ENCODE assay signal across 2 cellular contexts in genomic region chr3:130835483-130835882, GRCh38.
TF ChIP-seq lines count a peak whose summit lies in the region.

No MANE protein-coding gene starts in this region.

TF ChIP-seq in SK-N-SH treated with all-trans-retinoic acid at 6 μM for 48 hours, 23 proteins besides CTCF, POLR2A, EP300 and RAD21 (continued from another document):
- TF ChIP-seq POU6F1 (CRISPR knock-in tag; IDR thresholded peaks at IDR 0.05; ENCODE audit: borderline replicate concordance, low read depth) (no peak), RARB (CRISPR knock-in tag; IDR thresholded peaks at IDR 0.05) (no peak), ISL1 (CRISPR knock-in tag; IDR thresholded peaks at IDR 0.05) (peak; percentile 67)

TF ChIP-seq in SK-N-SH, 30 proteins besides CTCF, POLR2A, EP300 and RAD21 (continued from another document):
- no peak for TF ChIP-seq IRF3 (IDR thresholded peaks at IDR 0.05; ENCODE audit: low read depth, low read length)
- TF ChIP-seq NRF1 (IDR thresholded peaks at IDR 0.05; ENCODE audit: low read depth, low read length) = no peak
- TF ChIP-seq GATA2 (CRISPR knock-in tag; IDR thresholded peaks at IDR 0.05) = no peak
- TF ChIP-seq REST (IDR thresholded peaks at IDR 0.05; ENCODE audit: low read depth, low read length) = no peak
- TF ChIP-seq ZBTB33 (IDR thresholded peaks at IDR 0.05; ENCODE audit: borderline replicate concordance, low read depth) = no peak
- no peak for TF ChIP-seq POLR2AphosphoS5 (IDR thresholded peaks at IDR 0.05; ENCODE audit: low read depth, low read length)
- TF ChIP-seq USF2 (IDR thresholded peaks at IDR 0.05; ENCODE audit: borderline replicate concordance, low read depth, low read length) = no peak
- no peak for TF ChIP-seq RCOR1 (IDR thresholded peaks at IDR 0.05; ENCODE audit: low read length)
- no peak for TF ChIP-seq MAX (IDR thresholded peaks at IDR 0.05; ENCODE audit: low read depth)
- TF ChIP-seq NFIC (IDR thresholded peaks at IDR 0.05; ENCODE audit: borderline replicate concordance) = no peak
- no peak for TF ChIP-seq USF1 (IDR thresholded peaks at IDR 0.05; ENCODE audit: borderline replicate concordance, low read depth)
- no peak for TF ChIP-seq FOXJ3 (CRISPR knock-in tag; IDR thresholded peaks at IDR 0.05)
- TF ChIP-seq EZH2phosphoT487 (IDR thresholded peaks at IDR 0.05; ENCODE audit: borderline replicate concordance, low read depth) = no peak
- TF ChIP-seq PBX3 (IDR thresholded peaks at IDR 0.05) = no peak
